19 cellular contexts compared by ENCODE assay signal in the genomic region with DNA sequence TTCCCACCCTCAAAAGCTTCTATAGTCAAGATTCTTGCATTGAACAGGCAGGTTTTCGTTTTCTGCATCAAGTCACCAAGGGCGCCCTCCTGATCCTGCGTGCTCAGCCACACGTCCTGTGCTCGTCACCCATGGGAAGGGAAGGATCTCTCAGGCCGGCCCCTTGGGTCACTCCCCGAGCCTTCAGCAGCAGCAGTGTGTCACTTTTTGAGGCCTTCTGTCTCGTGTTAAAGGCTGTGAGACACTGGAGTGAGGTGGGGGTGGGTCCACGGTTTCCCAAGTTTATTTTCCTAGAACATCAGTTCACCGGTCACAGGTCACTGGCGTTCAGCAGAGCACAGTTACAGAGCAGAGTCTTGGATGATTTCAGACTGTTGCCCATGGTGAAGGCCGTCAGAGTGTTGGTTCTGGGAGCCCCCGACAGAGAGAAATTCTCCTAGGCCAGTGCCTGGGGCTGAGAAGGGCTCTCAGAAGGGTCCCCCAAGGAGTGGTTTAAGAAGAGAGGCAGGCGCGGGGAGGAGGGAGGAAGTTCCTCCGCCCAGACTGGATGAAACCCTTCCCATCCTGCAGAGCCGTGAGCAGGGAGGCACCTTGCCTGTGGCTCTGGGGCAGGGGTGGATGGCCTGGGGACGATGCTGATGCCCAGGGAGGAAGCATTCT. TPM values are rescaled to one million over a fixed set of nuclear protein-coding genes. Genes with fewer than 3 reads are reported as not detected.
DNase-seq lines count a peak whose midpoint lies in the region; ATAC-seq and TF ChIP-seq lines count a peak whose summit lies in the region.
"Had no signal": no experiment of that assay in that cellular context is flagged by ENCODE, and none has a peak within 500 bp of the region (broad histone marks: within the 10 kb centered on the region; RNA-seq: fewer than 3 reads in every experiment).

No MANE protein-coding gene starts in this region.

- TF ChIP-seq POLR2A in esophagus squamous epithelium (IDR thresholded peaks at IDR 0.05), result no peak

- CTCF ChIA-PET in activated CD4-positive, alpha-beta T cell treated with anti-CD3 and anti-CD28 coated beads for 36 hours (lab: Charles Lee), result no interaction called here

- POLR2A ChIA-PET in activated CD4-positive, alpha-beta T cell treated with anti-CD3 and anti-CD28 coated beads for 36 hours (lab: Charles Lee), result no interaction called here

- intact Hi-C loops in activated CD4-positive, alpha-beta T cell treated with anti-CD3 and anti-CD28 coated beads for 36 hours (cut with DNase I, micrococcal nuclease), result no loop called here
- intact Hi-C loops in left ventricle myocardium inferior (cut with micrococcal nuclease) (no loop called here), posterior vena cava (cut with DNase I) (no loop called here), esophagus squamous epithelium (cut with DNase I) (no loop called here)

- H3K27ac ChIP-seq in left ventricle myocardium inferior (replicated peaks), result peak overlapping the region; percentile 65
- H3K27ac ChIP-seq in esophagus squamous epithelium, result no peak overlapping the region
- H3K27ac ChIP-seq: PC-9 had no signal

- H3K9me3 Mint-ChIP-seq in activated CD4-positive, alpha-beta T cell treated with anti-CD3 and anti-CD28 coated beads for 36 hours (ENCODE audit: low read depth), result no peaks in the 10 kb centered on the region
- H3K9me3 Mint-ChIP-seq: CD8-positive, alpha-beta T cell had no signal

- ATAC-seq in activated CD4-positive, alpha-beta T cell treated with anti-CD3 and anti-CD28 coated beads for 36 hours, result no peak
- ATAC-seq: CD8-positive, alpha-beta T cell had no signal

- H3K4me1 ChIP-seq in left ventricle myocardium inferior (peaks cover 6% of the 10 kb centered on the region), esophagus squamous epithelium (peaks cover 2 to 6% (median 3%) of the 10 kb centered on the region in 3 donors)

- H3K36me3 ChIP-seq in left ventricle myocardium inferior, result peaks cover 38% of the 10 kb centered on the region
- peaks cover 8 to 73% (median 16%) of the 10 kb centered on the region in 3 donors for H3K36me3 ChIP-seq in esophagus squamous epithelium

- DNase-seq in activated CD4-positive, alpha-beta T cell treated with anti-CD3 and anti-CD28 coated beads for 36 hours, result peak; percentile 1
- DNase-seq in activated CD4-positive, alpha-beta T cell treated with anti-CD3 and anti-CD28 coated beads, Interleukin-2, amount 50 U/mL, for 4 hours, result no peak
- DNase-seq in Caki2 (ENCODE audit: low read depth) (peak; percentile 43), left ventricle myocardium inferior (no peak), posterior vena cava (ENCODE audit: low spot score) (peak; percentile 77), esophagus squamous epithelium (lab: John Stamatoyannopoulos, UW) (no peak), H4 (ENCODE audit: low spot score) (no peak), NCI-H1436 treated with DMSO at 0.1 percent for 48 hours (lab: John Stamatoyannopoulos, UW) (no peak)
- DNase-seq: 8988T; CD8-positive, alpha-beta T cell; DND-41; HCEC 1CT; KBM-7; MV-4-11; NCI-H1417; NCI-H2029 treated with DMSO at 0.1 percent for 48 hours; NCI-H510A; NCI-H774; PC-9 had no signal

- H3K36me3 Mint-ChIP-seq in activated CD4-positive, alpha-beta T cell treated with anti-CD3 and anti-CD28 coated beads for 36 hours (ENCODE audit: low read depth), result peaks cover 8% of the 10 kb centered on the region

- in situ Hi-C loops in Caki2 (cut with HindIII; ENCODE audit: low pct_unique_long_range_greater_than_20kb, low sequenced_read_pairs), result no loop called here

- WGBS in esophagus squamous epithelium, 2 donors, result 80 to 81% methylated on average over 15 to 17 of the region's 18 CpGs

- H3K27ac Mint-ChIP-seq in activated CD4-positive, alpha-beta T cell treated with anti-CD3 and anti-CD28 coated beads for 36 hours, result no peak overlapping the region
- H3K27ac Mint-ChIP-seq: CD8-positive, alpha-beta T cell had no signal

- H3K4me1 Mint-ChIP-seq in activated CD4-positive, alpha-beta T cell treated with anti-CD3 and anti-CD28 coated beads for 36 hours, result peaks cover 11% of the 10 kb centered on the region

- H3K9me3 ChIP-seq in left ventricle myocardium inferior (replicated peaks), result no peaks in the 10 kb centered on the region
- no peaks in the 10 kb centered on the region for H3K9me3 ChIP-seq in esophagus squamous epithelium

- TF ChIP-seq CTCF in left ventricle myocardium inferior (IDR thresholded peaks at IDR 0.05; ENCODE audit: borderline replicate concordance) (no peak), esophagus squamous epithelium (IDR thresholded peaks at IDR 0.05) (no peak)

- H3K4me3 ChIP-seq in left ventricle myocardium inferior (no peak overlapping the region), esophagus squamous epithelium (no peak overlapping the region)
- H3K4me3 ChIP-seq: PC-9 had no signal

- no peaks in the 10 kb centered on the region for H3K27me3 Mint-ChIP-seq in activated CD4-positive, alpha-beta T cell treated with anti-CD3 and anti-CD28 coated beads for 36 hours

- no peak overlapping the region for H3K4me3 Mint-ChIP-seq in activated CD4-positive, alpha-beta T cell treated with anti-CD3 and anti-CD28 coated beads for 36 hours
- H3K4me3 Mint-ChIP-seq: CD8-positive, alpha-beta T cell had no signal

- H3K27me3 ChIP-seq in left ventricle myocardium inferior (ENCODE audit: low read depth), result no peaks in the 10 kb centered on the region
- no peaks in the 10 kb centered on the region for H3K27me3 ChIP-seq in esophagus squamous epithelium

RNA-seq across cellular contexts. Expression of a gene that starts 13.5 kb away (rescaled TPM):
- 10 to 100 TPM; 30.6 to 31.3 TPM for total RNA-seq in activated CD4-positive, alpha-beta T cell treated with anti-CD3 and anti-CD28 coated beads for 36 hours
- 6.1 and 15.0 TPM in 2 replicates for total RNA-seq in Caki2 (2014; rRNA removed; shearing (Covaris generic); ENCODE audit: low replicate concordance)
- total RNA-seq in left ventricle myocardium inferior (3.6 TPM), posterior vena cava (1 to 10 TPM; 1.9 to 2.6 TPM), esophagus squamous epithelium (1 to 10 TPM; 1.0 to 4.0 (median 2.4) TPM)
- 1.0 TPM in 1 of 2 replicates, not detected in the other for total RNA-seq in H4 (2014; rRNA removed; shearing (Covaris generic))

Comparison
In these comparisons a context has a peak if more than half of its experiments do, and no peak if none do; other contexts are left out.
1. DNase-seq: peak in activated CD4-positive, alpha-beta T cell treated with anti-CD3 and anti-CD28 coated beads for 36 hours (single experiment), Caki2 (single experiment) and posterior vena cava (single experiment); none in activated CD4-positive, alpha-beta T cell treated with anti-CD3 and anti-CD28 coated beads, Interleukin-2, amount 50 U/mL, for 4 hours (0 of 2), left ventricle myocardium inferior (single experiment), esophagus squamous epithelium (single experiment), H4 (single experiment) and NCI-H1436 treated with DMSO at 0.1 percent for 48 hours (single experiment).